ENCODE assay signal across 9 cellular contexts in the genomic region with DNA sequence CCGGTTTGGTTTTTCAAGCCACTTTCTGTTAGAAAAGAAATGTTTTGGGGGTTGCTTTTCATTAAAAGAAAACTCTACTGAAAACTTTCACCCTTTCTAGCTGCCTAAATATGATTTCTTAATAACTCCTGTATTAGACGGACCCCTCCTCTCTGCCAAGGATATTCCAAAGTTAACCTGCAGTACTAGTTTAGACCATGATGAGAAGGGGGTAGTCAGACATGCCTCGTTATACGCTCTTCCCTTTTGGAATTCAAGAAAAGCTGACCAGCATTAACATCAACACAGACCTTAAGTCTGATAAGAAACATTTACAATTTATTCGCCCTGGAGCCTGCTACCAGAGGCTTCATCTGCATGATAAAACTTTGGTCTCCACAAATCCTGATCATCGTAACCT. TPM values are rescaled to one million over a fixed set of nuclear protein-coding genes. Genes with fewer than 3 reads are reported as not detected.
"Had no signal": no experiment of that assay in that cellular context is flagged by ENCODE, and none has a peak within 500 bp of the region (broad histone marks: within the 10 kb centered on the region; RNA-seq: fewer than 3 reads in every experiment).

No MANE protein-coding gene starts in this region.

- H3K4me3 Mint-ChIP-seq: IgD-negative memory B cell had no signal

- DNase-seq: GOT3, HCEC 1CT, KBM-7 had no signal

- ATAC-seq: HepG2 had no signal

- H3K9ac ChIP-seq: KMS-11 had no signal

- H3K36me3 Mint-ChIP-seq: IgD-negative memory B cell had no signal

- H3K27ac ChIP-seq: HL-60, KMS-11 had no signal

- FAIRE-seq: H54, HepG2 had no signal

- H3K27ac Mint-ChIP-seq: IgD-negative memory B cell had no signal

- H3K4me2 ChIP-seq: KMS-11 had no signal

RNA-seq across cellular contexts. Expression of a gene that starts 16.0 kb away (rescaled TPM):
- total RNA-seq: HT1080 had no signal
- polyA plus RNA-seq: HepG2, IgD-negative memory B cell had no signal
